ENCODE assay signal across 1 cellular context in genomic region chr3:79515072-79515471, GRCh38.
TF ChIP-seq lines count a peak whose summit lies in the region.

No MANE protein-coding gene starts in this region.

TF ChIP-seq in SK-N-SH treated with all-trans-retinoic acid at 6 μM for 48 hours, 23 proteins besides CTCF, POLR2A, EP300 and RAD21 (continued from another document):
- no peak for TF ChIP-seq PATZ1 (CRISPR knock-in tag; IDR thresholded peaks at IDR 0.05; ENCODE audit: borderline replicate concordance)
- TF ChIP-seq ZFP30 (CRISPR knock-in tag; IDR thresholded peaks at IDR 0.05): no peak
- no peak for TF ChIP-seq CREB5 (CRISPR knock-in tag; IDR thresholded peaks at IDR 0.05; ENCODE audit: low read depth)
- no peak for TF ChIP-seq PPARA (CRISPR knock-in tag; IDR thresholded peaks at IDR 0.05; ENCODE audit: borderline replicate concordance)
